In the genomic region with DNA sequence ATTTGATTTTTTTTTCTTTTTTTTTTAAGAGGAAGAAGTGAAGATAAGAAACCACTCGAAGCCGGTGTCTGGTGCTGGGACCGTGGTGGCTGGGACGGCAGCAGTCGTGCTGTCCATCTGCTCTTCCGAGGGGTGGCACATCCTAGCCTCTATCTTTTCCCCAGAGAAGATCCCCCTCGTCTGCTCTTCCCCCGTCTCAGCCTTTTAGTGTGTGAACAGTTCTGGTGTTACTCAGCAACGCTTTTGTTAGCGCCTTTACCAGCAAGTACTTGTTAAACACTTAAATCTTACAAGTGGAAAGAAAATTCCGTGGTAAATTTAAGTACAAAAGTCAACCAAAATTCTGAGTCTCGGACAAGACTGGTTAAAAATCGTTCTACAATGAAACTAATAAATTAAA, we compare ENCODE assay signal across 1 cellular context.
A peak's percentile ranks its signal among the peaks of the same experiment; 100 is the strongest.
TF ChIP-seq lines count a peak whose summit lies in the region.

No MANE protein-coding gene starts in this region.

TF ChIP-seq in K562, 482 proteins besides CTCF, POLR2A, EP300 and RAD21:
- TF ChIP-seq, protein P1, sequence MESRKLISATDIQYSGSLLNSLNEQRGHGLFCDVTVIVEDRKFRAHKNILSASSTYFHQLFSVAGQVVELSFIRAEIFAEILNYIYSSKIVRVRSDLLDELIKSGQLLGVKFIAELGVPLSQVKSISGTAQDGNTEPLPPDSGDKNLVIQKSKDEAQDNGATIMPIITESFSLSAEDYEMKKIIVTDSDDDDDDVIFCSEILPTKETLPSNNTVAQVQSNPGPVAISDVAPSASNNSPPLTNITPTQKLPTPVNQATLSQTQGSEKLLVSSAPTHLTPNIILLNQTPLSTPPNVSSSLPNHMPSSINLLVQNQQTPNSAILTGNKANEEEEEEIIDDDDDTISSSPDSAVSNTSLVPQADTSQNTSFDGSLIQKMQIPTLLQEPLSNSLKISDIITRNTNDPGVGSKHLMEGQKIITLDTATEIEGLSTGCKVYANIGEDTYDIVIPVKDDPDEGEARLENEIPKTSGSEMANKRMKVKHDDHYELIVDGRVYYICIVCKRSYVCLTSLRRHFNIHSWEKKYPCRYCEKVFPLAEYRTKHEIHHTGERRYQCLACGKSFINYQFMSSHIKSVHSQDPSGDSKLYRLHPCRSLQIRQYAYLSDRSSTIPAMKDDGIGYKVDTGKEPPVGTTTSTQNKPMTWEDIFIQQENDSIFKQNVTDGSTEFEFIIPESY (CRISPR knock-in tag; IDR thresholded peaks at IDR 0.05): peak; percentile 59; the same call in 1 of the 2 replicates
- TF ChIP-seq BCOR (IDR thresholded peaks at IDR 0.05) (no peak), PRPF4 (IDR thresholded peaks at IDR 0.05; ENCODE audit: insufficient read depth, low read depth, low read length, poor library complexity, severe bottlenecking) (no peak), MTF1 (CRISPR knock-in tag; IDR thresholded peaks at IDR 0.05; ENCODE audit: borderline replicate concordance) (no peak), KHSRP (IDR thresholded peaks at IDR 0.05) (no peak)
- TF ChIP-seq, protein P2, sequence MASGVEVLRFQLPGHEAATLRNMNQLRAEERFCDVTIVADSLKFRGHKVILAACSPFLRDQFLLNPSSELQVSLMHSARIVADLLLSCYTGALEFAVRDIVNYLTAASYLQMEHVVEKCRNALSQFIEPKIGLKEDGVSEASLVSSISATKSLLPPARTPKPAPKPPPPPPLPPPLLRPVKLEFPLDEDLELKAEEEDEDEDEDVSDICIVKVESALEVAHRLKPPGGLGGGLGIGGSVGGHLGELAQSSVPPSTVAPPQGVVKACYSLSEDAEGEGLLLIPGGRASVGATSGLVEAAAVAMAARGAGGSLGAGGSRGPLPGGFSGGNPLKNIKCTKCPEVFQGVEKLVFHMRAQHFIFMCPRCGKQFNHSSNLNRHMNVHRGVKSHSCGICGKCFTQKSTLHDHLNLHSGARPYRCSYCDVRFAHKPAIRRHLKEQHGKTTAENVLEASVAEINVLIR (CRISPR knock-in tag; IDR thresholded peaks at IDR 0.05): no peak
